ENCODE assay signal across 13 cellular contexts in genomic region chr1:40633563-40634376, GRCh38. TPM values are rescaled to one million over a fixed set of nuclear protein-coding genes. Genes with fewer than 3 reads are reported as not detected.
DNase-seq lines count a peak whose midpoint lies in the region; ATAC-seq and TF ChIP-seq lines count a peak whose summit lies in the region.
"Had no signal": no experiment of that assay in that cellular context is flagged by ENCODE, and none has a peak within 500 bp of the region (broad histone marks: within the 10 kb centered on the region; RNA-seq: fewer than 3 reads in every experiment).

No MANE protein-coding gene starts in this region.

- intact Hi-C loops in dendritic cell treated with granulocyte-macrophage colony-stimulating factor and Interleukin-4, amounts not matched to agents 40 ng/mL and 50 ng/mL, for 4 days (cut with micrococcal nuclease): no loop called here
- intact Hi-C loops in mucosa of descending colon (cut with DNase I, micrococcal nuclease): no loop called here

- H3K36me3 Mint-ChIP-seq in dendritic cell treated with granulocyte-macrophage colony-stimulating factor and Interleukin-4, amounts not matched to agents 40 ng/mL and 50 ng/mL, for 4 days (ENCODE audit: low read depth): peaks cover 15% of the 10 kb centered on the region

- peaks cover 37% of the 10 kb centered on the region for H3K4me1 Mint-ChIP-seq in dendritic cell treated with granulocyte-macrophage colony-stimulating factor and Interleukin-4, amounts not matched to agents 40 ng/mL and 50 ng/mL, for 4 days (ENCODE audit: low read depth)

- H3K27me3 Mint-ChIP-seq in dendritic cell treated with granulocyte-macrophage colony-stimulating factor and Interleukin-4, amounts not matched to agents 40 ng/mL and 50 ng/mL, for 4 days: peaks cover 3% of the 10 kb centered on the region
- H3K27me3 Mint-ChIP-seq: activated CD4-positive, alpha-beta T cell treated with anti-CD3 and anti-CD28 coated beads, Interleukin-2, amount 10 ng/mL, durations not matched to agents 24 days and 14 days had no signal

- no peaks in the 10 kb centered on the region for H3K36me3 ChIP-seq in mucosa of descending colon (ENCODE audit: low read depth)
- H3K36me3 ChIP-seq: upper lobe of left lung had no signal

- H3K4me3 Mint-ChIP-seq in dendritic cell treated with granulocyte-macrophage colony-stimulating factor and Interleukin-4, amounts not matched to agents 40 ng/mL and 50 ng/mL, for 4 days: no peak overlapping the region
- H3K4me3 Mint-ChIP-seq: activated CD4-positive, alpha-beta T cell treated with anti-CD3 and anti-CD28 coated beads, Interleukin-2, amount 10 ng/mL, durations not matched to agents 24 days and 14 days had no signal

- no peak overlapping the region for H3K4me3 ChIP-seq in mucosa of descending colon
- H3K4me3 ChIP-seq: gastroesophageal sphincter, upper lobe of left lung had no signal

- H3K9me3 ChIP-seq in mucosa of descending colon: no peaks in the 10 kb centered on the region
- H3K9me3 ChIP-seq: gastroesophageal sphincter, upper lobe of left lung had no signal

- peaks cover 21% of the 10 kb centered on the region for H3K4me1 ChIP-seq in mucosa of descending colon (ENCODE audit: low read depth)
- H3K4me1 ChIP-seq: upper lobe of left lung had no signal

- H3K9me3 Mint-ChIP-seq in dendritic cell treated with granulocyte-macrophage colony-stimulating factor and Interleukin-4, amounts not matched to agents 40 ng/mL and 50 ng/mL, for 4 days: no peaks in the 10 kb centered on the region
- H3K9me3 Mint-ChIP-seq: activated CD4-positive, alpha-beta T cell treated with anti-CD3 and anti-CD28 coated beads, Interleukin-2, amount 10 ng/mL, durations not matched to agents 24 days and 14 days had no signal

- ATAC-seq in mucosa of descending colon: peak; percentile 53
- ATAC-seq in GM18519 (IDR thresholded peaks at IDR 0.05; ENCODE audit: low FRiP score, unreplicated experiment): no peak
- ATAC-seq: gastroesophageal sphincter, SK-N-SH treated with all-trans-retinoic acid at 6 μM for 48 hours had no signal

- TF ChIP-seq CTCF in mucosa of descending colon (IDR thresholded peaks at IDR 0.05): no peak

- peak overlapping the region; percentile 52 for H3K27ac Mint-ChIP-seq in dendritic cell treated with granulocyte-macrophage colony-stimulating factor and Interleukin-4, amounts not matched to agents 40 ng/mL and 50 ng/mL, for 4 days
- H3K27ac Mint-ChIP-seq: activated CD4-positive, alpha-beta T cell treated with anti-CD3 and anti-CD28 coated beads, Interleukin-2, amount 10 ng/mL, durations not matched to agents 24 days and 14 days had no signal

- DNase-seq in Ammon's horn (ENCODE audit: low spot score): peak; percentile 35
- DNase-seq in NOMO-1 treated with DMSO at 0.1 percent for 48 hours (lab: John Stamatoyannopoulos, UW; ENCODE audit: unreplicated experiment): peak; percentile 47
- peak in 2 of 3 donors; percentile 49 to 59 for DNase-seq in mucosa of descending colon
- DNase-seq in activated gamma-delta T cell treated with Interleukin-2 at 50 U/mL for 16 hours: no peak
- no peak for DNase-seq in NCI-H1092 treated with DMSO at 0.1 percent for 48 hours (lab: John Stamatoyannopoulos, UW)
- no peak for DNase-seq in NK-92 treated with Interleukin-12 subunit alpha and Interleukin-12 subunit beta, amount 100 ng/mL, for 24 hours (lab: John Stamatoyannopoulos, UW)
- DNase-seq: activated CD4-positive, alpha-beta T cell treated with anti-CD3 and anti-CD28 coated beads, Interleukin-2, amount 10 ng/mL, durations not matched to agents 24 days and 14 days; NCI-H69; upper lobe of left lung had no signal

RNA-seq across cellular contexts. Expression of gene RIMS3, which starts 31.7 kb away (rescaled TPM):
- 10 to 100 TPM in 2 of 3 donors, 1 to 10 TPM in 1; 6.9 to 23.3 (median 11.9) TPM for total RNA-seq in mucosa of descending colon

RNA-seq across cellular contexts. Expression of gene NFYC, which starts 57.7 kb away (rescaled TPM):
- 10 to 100 TPM; 56.2 to 76.4 (median 70.5) TPM for total RNA-seq in mucosa of descending colon

Comparison
In these comparisons a context has a peak if more than half of its experiments do, and no peak if none do; other contexts are left out.
1. DNase-seq: peak in Ammon's horn (single experiment), NOMO-1 treated with DMSO at 0.1 percent for 48 hours (single experiment) and mucosa of descending colon (2 of 3); none in activated gamma-delta T cell treated with Interleukin-2 at 50 U/mL for 16 hours (single experiment), NCI-H1092 treated with DMSO at 0.1 percent for 48 hours (single experiment) and NK-92 treated with Interleukin-12 subunit alpha and Interleukin-12 subunit beta, amount 100 ng/mL, for 24 hours (single experiment).